In the genomic region with DNA sequence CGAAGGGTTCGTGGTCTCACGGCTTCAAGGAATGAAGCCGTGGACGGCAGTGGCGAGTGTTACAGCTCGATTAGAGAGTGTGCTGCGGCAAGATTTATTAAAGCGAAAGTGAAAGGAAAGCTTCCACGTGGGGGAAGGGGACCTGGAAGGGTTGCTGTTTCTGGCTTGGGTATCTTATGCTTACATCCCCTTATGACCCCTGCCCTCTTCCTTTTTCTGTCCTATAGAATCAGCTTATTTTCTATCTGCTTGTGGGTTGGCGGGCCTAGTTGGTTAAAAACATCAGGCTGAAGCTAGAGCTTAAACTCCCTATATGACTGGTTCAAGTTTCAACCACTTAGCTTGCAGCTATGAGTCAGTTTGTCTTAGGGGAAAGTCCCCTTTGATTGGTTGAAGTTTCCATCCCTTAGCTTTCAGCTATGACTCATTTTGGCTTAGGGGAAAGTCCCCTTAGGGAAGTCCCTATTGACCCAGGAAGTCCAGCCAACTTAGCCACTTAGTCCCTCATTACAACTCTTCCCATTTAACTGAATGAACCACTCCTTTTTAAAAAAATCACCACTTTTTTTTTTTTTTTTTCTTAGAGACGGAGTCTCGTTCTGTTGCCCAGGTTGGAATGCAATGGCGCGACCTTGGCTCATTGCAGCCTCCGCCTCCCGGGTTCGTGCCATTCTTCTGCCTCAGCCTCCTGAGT, we compare ENCODE assay signal across 8 cellular contexts.
A peak's percentile ranks its signal among the peaks of the same experiment; 100 is the strongest.
DNase-seq lines count a peak whose midpoint lies in the region; ATAC-seq, FAIRE-seq and TF ChIP-seq lines count a peak whose summit lies in the region.

No MANE protein-coding gene starts in this region.

- peaks cover 27% of the 10 kb centered on the region for H3K4me1 Mint-ChIP-seq in activated T-cell treated with anti-CD3 and anti-CD28 coated beads, Interleukin-2, amount 50 U/mL, for 72 hours (ENCODE audit: low read depth)
- peaks cover 0 to 6% (median 3%) of the 10 kb centered on the region in 4 donors for H3K4me1 Mint-ChIP-seq in naive thymus-derived CD8-positive, alpha-beta T cell

- H3K27me3 Mint-ChIP-seq in activated T-cell treated with anti-CD3 and anti-CD28 coated beads, Interleukin-2, amount 50 U/mL, for 72 hours (ENCODE audit: low read depth) = no peaks in the 10 kb centered on the region
- peaks cover 0 to 22% (median 0%) of the 10 kb centered on the region in 5 donors for H3K27me3 Mint-ChIP-seq in naive thymus-derived CD8-positive, alpha-beta T cell

- H3K27me3 ChIP-seq in MG63 (no peaks in the 10 kb centered on the region), adrenal gland (no peaks in the 10 kb centered on the region)

- H3K4me3 ChIP-seq in MG63 (peak overlapping the region; percentile 68), adrenal gland (no peak overlapping the region)

- FAIRE-seq in H54 (lab: Jason Lieb, UNC) = peak; percentile 95

- ATAC-seq in GM18498 (IDR thresholded peaks at IDR 0.05; ENCODE audit: unreplicated experiment) = peak; percentile 64
- ATAC-seq in activated T-cell treated with anti-CD3 and anti-CD28 coated beads, Interleukin-2, amount 50 U/mL, for 72 hours (replicated peaks in 1 of 2) = peak; percentile 84 to 87
- no peak for ATAC-seq in naive thymus-derived CD8-positive, alpha-beta T cell

- H3K9me3 Mint-ChIP-seq in activated T-cell treated with anti-CD3 and anti-CD28 coated beads, Interleukin-2, amount 50 U/mL, for 72 hours = peaks cover 16 to 22% of the 10 kb centered on the region in 2 donors
- peaks cover 0 to 24% (median 11%) of the 10 kb centered on the region in 9 donors for H3K9me3 Mint-ChIP-seq in naive thymus-derived CD8-positive, alpha-beta T cell

- POLR2A ChIA-PET in naive thymus-derived CD8-positive, alpha-beta T cell (lab: Charles Lee) = no interaction called here

- H3K27ac ChIP-seq in caudate nucleus (ENCODE audit: low read depth, low read length) = no peak overlapping the region
- no peak overlapping the region for H3K27ac ChIP-seq in adrenal gland

- no peaks in the 10 kb centered on the region for H3K4me1 ChIP-seq in adrenal gland (replicated peaks in 1 of 2)

- H3K4me3 Mint-ChIP-seq in activated T-cell treated with anti-CD3 and anti-CD28 coated beads, Interleukin-2, amount 50 U/mL, for 72 hours = peak overlapping the region; percentile 75 to 94
- H3K4me3 Mint-ChIP-seq in naive thymus-derived CD8-positive, alpha-beta T cell = peak overlapping the region in 8 of 10 donors; percentile 5 to 92 (median 42)

- no peak for TF ChIP-seq CTCF in adrenal gland (IDR thresholded peaks at IDR 0.05)

- H3K27ac Mint-ChIP-seq in activated T-cell treated with anti-CD3 and anti-CD28 coated beads, Interleukin-2, amount 50 U/mL, for 72 hours = peak overlapping the region; percentile 92
- peak overlapping the region in 6 of 10 donors; percentile 57 to 96 (median 79) for H3K27ac Mint-ChIP-seq in naive thymus-derived CD8-positive, alpha-beta T cell

- intact Hi-C loops in adrenal gland (cut with DNase I) = no loop called here

- TF ChIP-seq POLR2A in H54 (IDR thresholded peaks at IDR 0.05; ENCODE audit: low read depth, low read length) = no peak
- no peak for TF ChIP-seq POLR2A in adrenal gland (IDR thresholded peaks at IDR 0.05)

- 76 to 82% (median 80%) methylated on average over 18 of the region's 18 CpGs for WGBS in adrenal gland, 4 donors

- DNase-seq in H54 (ENCODE audit: insufficient read length, low spot score) (peak; percentile 25), MG63 (peak; percentile 81), caudate nucleus (lab: John Stamatoyannopoulos, UW) (no peak), adrenal gland (no peak), germinal center (ENCODE audit: low spot score) (no peak)
- peak; percentile 48 to 61 for DNase-seq in activated T-cell treated with anti-CD3 and anti-CD28 coated beads, Interleukin-2, amount 50 U/mL, for 72 hours
- peak in 2 of 10 donors; percentile 3 to 38 for DNase-seq in naive thymus-derived CD8-positive, alpha-beta T cell

- H3K9me3 ChIP-seq in MG63 = peaks cover 10% of the 10 kb centered on the region
- H3K9me3 ChIP-seq in adrenal gland (replicated peaks in 1 of 3) = no peaks in the 10 kb centered on the region

- H3K36me3 ChIP-seq in MG63 (peaks cover 18% of the 10 kb centered on the region), adrenal gland (replicated peaks in 1 of 2) (no peaks in the 10 kb centered on the region)

- peaks cover 19 to 28% of the 10 kb centered on the region in 2 donors for H3K36me3 Mint-ChIP-seq in activated T-cell treated with anti-CD3 and anti-CD28 coated beads, Interleukin-2, amount 50 U/mL, for 72 hours (ENCODE audit: insufficient read depth in 2 of 2)
- no peaks in the 10 kb centered on the region for H3K36me3 Mint-ChIP-seq in naive thymus-derived CD8-positive, alpha-beta T cell

Comparison
In these comparisons a context has a peak if more than half of its experiments do, and no peak if none do; other contexts are left out.
1. ATAC-seq: peak in GM18498 (single experiment) and activated T-cell treated with anti-CD3 and anti-CD28 coated beads, Interleukin-2, amount 50 U/mL, for 72 hours (2 of 2); none in naive thymus-derived CD8-positive, alpha-beta T cell (0 of 2).
2. DNase-seq: peak in H54 (single experiment), MG63 (single experiment) and activated T-cell treated with anti-CD3 and anti-CD28 coated beads, Interleukin-2, amount 50 U/mL, for 72 hours (2 of 2); none in caudate nucleus (0 of 61), adrenal gland (0 of 7) and germinal center (single experiment).